Comparison of ENCODE assay signal across 13 cellular contexts in genomic region chr16:16092925-16093624, GRCh38.
DNase-seq lines count a peak whose midpoint lies in the region; ATAC-seq and TF ChIP-seq lines count a peak whose summit lies in the region.
"Had no signal": no experiment of that assay in that cellular context is flagged by ENCODE, and none has a peak within 500 bp of the region (broad histone marks: within the 10 kb centered on the region; RNA-seq: fewer than 3 reads in every experiment).

No MANE protein-coding gene starts in this region.

- 27 to 46% methylated on average over 5 to 6 of the region's 9 CpGs for WGBS in gastroesophageal sphincter (ENCODE audit: low coverage in 1 of 2), 2 donors

- no peaks in the 10 kb centered on the region for H3K4me1 Mint-ChIP-seq in activated CD4-positive, alpha-beta memory T cell treated with anti-CD3 and anti-CD28 coated beads for 36 hours (ENCODE audit: low read depth)
- H3K4me1 Mint-ChIP-seq: activated CD8-positive, alpha-beta memory T cell treated with anti-CD3 and anti-CD28 coated beads, Interleukin-2, amount 10 ng/mL, durations not matched to agents 7 days and 5 days had no signal

- TF ChIP-seq EP300 in gastroesophageal sphincter (IDR thresholded peaks at IDR 0.05) = no peak

- H3K4me1 ChIP-seq in OCI-LY1 (ENCODE audit: insufficient read depth, low read length, severe bottlenecking) (peaks cover 32% of the 10 kb centered on the region), gastroesophageal sphincter (peaks cover 15 to 95% (median 30%) of the 10 kb centered on the region in 3 donors), stomach smooth muscle (ENCODE audit: control insufficient read depth, insufficient read depth, low read length) (peaks cover 74% of the 10 kb centered on the region)

- no peaks in the 10 kb centered on the region for H3K27me3 Mint-ChIP-seq in activated CD4-positive, alpha-beta memory T cell treated with anti-CD3 and anti-CD28 coated beads for 36 hours
- H3K27me3 Mint-ChIP-seq: activated CD8-positive, alpha-beta memory T cell treated with anti-CD3 and anti-CD28 coated beads, Interleukin-2, amount 10 ng/mL, durations not matched to agents 7 days and 5 days had no signal

- H3K9me3 Mint-ChIP-seq in activated CD4-positive, alpha-beta memory T cell treated with anti-CD3 and anti-CD28 coated beads for 36 hours = no peaks in the 10 kb centered on the region

- H3K27ac ChIP-seq in OCI-LY1 (ENCODE audit: low read depth, low read length, poor library complexity, severe bottlenecking) (peak overlapping the region; percentile 31), gastroesophageal sphincter (peak overlapping the region; percentile 84 to 96 (median 90)), stomach smooth muscle (ENCODE audit: low read length) (peak overlapping the region; percentile 88)

- H3K4me3 ChIP-seq in OCI-LY1 (ENCODE audit: low read depth, low read length, poor library complexity, severe bottlenecking) (no peak overlapping the region), gastroesophageal sphincter (no peak overlapping the region), stomach smooth muscle (ENCODE audit: low read length in 2 of 2) (no peak overlapping the region)

- CTCF ChIA-PET in activated CD4-positive, alpha-beta memory T cell treated with anti-CD3 and anti-CD28 coated beads for 36 hours (lab: Charles Lee) = no interaction called here

- H3K4me2 ChIP-seq in OCI-LY1 (ENCODE audit: low read length) = no peak overlapping the region

- H3K27ac Mint-ChIP-seq in activated CD4-positive, alpha-beta memory T cell treated with anti-CD3 and anti-CD28 coated beads for 36 hours = no peak overlapping the region
- H3K27ac Mint-ChIP-seq: activated CD8-positive, alpha-beta memory T cell treated with anti-CD3 and anti-CD28 coated beads, Interleukin-2, amount 10 ng/mL, durations not matched to agents 7 days and 5 days had no signal

- H3K27me3 ChIP-seq in OCI-LY1 (ENCODE audit: insufficient read depth, low read length) (no peaks in the 10 kb centered on the region), gastroesophageal sphincter (no peaks in the 10 kb centered on the region), stomach smooth muscle (ENCODE audit: control insufficient read depth in 1 of 2, insufficient read depth in 2 of 2, low read length in 2 of 2) (no peaks in the 10 kb centered on the region)

- no peak for TF ChIP-seq POLR2A in gastroesophageal sphincter (IDR thresholded peaks at IDR 0.05)

- H3K4me3 Mint-ChIP-seq in activated CD4-positive, alpha-beta memory T cell treated with anti-CD3 and anti-CD28 coated beads for 36 hours = no peak overlapping the region
- H3K4me3 Mint-ChIP-seq: activated CD8-positive, alpha-beta memory T cell treated with anti-CD3 and anti-CD28 coated beads, Interleukin-2, amount 10 ng/mL, durations not matched to agents 7 days and 5 days had no signal

- POLR2A ChIA-PET in activated CD4-positive, alpha-beta memory T cell treated with anti-CD3 and anti-CD28 coated beads for 36 hours (lab: Charles Lee) = no interaction called here

- ATAC-seq in gastroesophageal sphincter = no peak
- ATAC-seq: activated CD8-positive, alpha-beta memory T cell treated with anti-CD3 and anti-CD28 coated beads, Interleukin-2, amount 10 ng/mL, durations not matched to agents 7 days and 5 days; esophagus mucosa had no signal

- H4K20me1 ChIP-seq in OCI-LY1 (ENCODE audit: insufficient read depth, low read length) = no peaks in the 10 kb centered on the region

- DNase-seq in NCI-H748 (lab: John Stamatoyannopoulos, UW; ENCODE audit: unreplicated experiment) = peak; percentile 1
- no peak for DNase-seq in NCI-H748 treated with DMSO at 0.1 percent for 48 hours (lab: John Stamatoyannopoulos, UW)
- DNase-seq in NCI-H1930 (lab: John Stamatoyannopoulos, UW) = no peak
- DNase-seq in activated CD4-positive, alpha-beta memory T cell treated with anti-CD3 and anti-CD28 coated beads for 36 hours = no peak
- no peak for DNase-seq in Kasumi-1 (lab: John Stamatoyannopoulos, UW)
- DNase-seq: activated CD8-positive, alpha-beta memory T cell treated with anti-CD3 and anti-CD28 coated beads, Interleukin-2, amount 10 ng/mL, durations not matched to agents 7 days and 5 days; anterior cingulate cortex; GDM1; T1000 had no signal

- H2AFZ ChIP-seq in OCI-LY1 (ENCODE audit: low read length) = no peak overlapping the region

- intact Hi-C loops in activated CD4-positive, alpha-beta memory T cell treated with anti-CD3 and anti-CD28 coated beads for 36 hours (cut with micrococcal nuclease) = no loop called here

- TF ChIP-seq CTCF in OCI-LY1 (IDR thresholded peaks at IDR 0.05; ENCODE audit: low read length) (no peak), gastroesophageal sphincter (IDR thresholded peaks at IDR 0.05) (no peak)

- peaks cover 63% of the 10 kb centered on the region for H3K36me3 ChIP-seq in OCI-LY1 (ENCODE audit: insufficient read depth, low read length)
- peaks cover 0 to 44% of the 10 kb centered on the region in 2 donors for H3K36me3 ChIP-seq in gastroesophageal sphincter
- peaks cover 9 to 17% of the 10 kb centered on the region in 2 donors for H3K36me3 ChIP-seq in stomach smooth muscle (ENCODE audit: control insufficient read depth in 2 of 2, insufficient read depth in 2 of 2, low read length in 2 of 2)

- no peaks in the 10 kb centered on the region for H3F3A ChIP-seq in OCI-LY1 (ENCODE audit: insufficient read depth, low read length)

- H3K9ac ChIP-seq in OCI-LY1 (ENCODE audit: low read length) (no peak overlapping the region), stomach smooth muscle (ENCODE audit: low read length in 2 of 2) (peak overlapping the region; percentile 23 to 42)

- no peaks in the 10 kb centered on the region for H3K9me2 ChIP-seq in OCI-LY1 (ENCODE audit: low read depth, low read length)

- H3K36me3 Mint-ChIP-seq in activated CD4-positive, alpha-beta memory T cell treated with anti-CD3 and anti-CD28 coated beads for 36 hours = peaks cover 42% of the 10 kb centered on the region

- no peaks in the 10 kb centered on the region for H3K79me2 ChIP-seq in OCI-LY1 (ENCODE audit: insufficient read depth, low read length)

- H3K9me3 ChIP-seq in OCI-LY1 (ENCODE audit: low read length) (no peaks in the 10 kb centered on the region), gastroesophageal sphincter (no peaks in the 10 kb centered on the region), stomach smooth muscle (ENCODE audit: control insufficient read depth in 2 of 2, low read length in 2 of 2) (no peaks in the 10 kb centered on the region)

Comparison
In these comparisons a context has a peak if more than half of its experiments do, and no peak if none do; other contexts are left out.
1. H3K27ac ChIP-seq: peak in every context shown above with its lines; median percentile 90 in gastroesophageal sphincter; 88 in stomach smooth muscle; 31 in OCI-LY1.